Comparison of ENCODE assay signal across 16 cellular contexts in the genomic region with DNA sequence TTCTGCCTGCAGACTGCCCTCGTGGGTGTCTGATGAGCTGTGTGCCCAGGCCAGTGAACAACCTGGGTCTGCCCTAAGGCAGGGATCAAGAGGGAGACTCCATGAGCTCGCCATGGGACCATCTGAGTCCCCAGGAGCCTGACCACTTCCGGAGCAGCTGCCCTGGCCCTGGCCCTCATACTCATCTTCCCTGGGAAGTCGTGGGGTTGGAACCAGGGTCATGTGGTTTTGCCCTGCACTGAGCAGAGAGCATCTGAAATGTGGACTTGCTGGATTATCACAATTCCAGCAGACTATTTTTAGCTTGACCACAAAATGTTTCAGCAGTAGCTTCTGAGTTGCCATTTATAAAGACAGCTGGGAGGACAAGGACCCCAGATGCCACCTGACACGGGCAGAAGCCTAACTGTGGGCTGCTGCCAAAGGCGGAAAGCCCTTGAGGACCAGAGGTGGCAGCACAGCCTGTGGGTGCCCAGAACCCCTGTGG. TPM values are rescaled to one million over a fixed set of nuclear protein-coding genes. Genes with fewer than 3 reads are reported as not detected.
DNase-seq lines count a peak whose midpoint lies in the region; ATAC-seq, FAIRE-seq and TF ChIP-seq lines count a peak whose summit lies in the region.
"Had no signal": no experiment of that assay in that cellular context is flagged by ENCODE, and none has a peak within 500 bp of the region (broad histone marks: within the 10 kb centered on the region; RNA-seq: fewer than 3 reads in every experiment).

No MANE protein-coding gene starts in this region.

- H3K27ac ChIP-seq in GM23338 (ENCODE audit: low read depth), result 0 out of 2 replicates have a peak overlapping the region, but pooled peaks have one; percentile 19
- peak overlapping the region; percentile 72 to 88 (median 84) for H3K27ac ChIP-seq in gastrocnemius medialis
- no peak overlapping the region for H3K27ac ChIP-seq in suprapubic skin
- H3K27ac ChIP-seq: coronary artery, foreskin keratinocyte, tibial nerve had no signal

- 75% methylated on average over 2 of the region's 6 CpGs for WGBS in suprapubic skin

- intact Hi-C loops in gastrocnemius medialis (cut with DNase I; ENCODE audit: low total_unique reads), result no loop called here

- in situ Hi-C loops in gastrocnemius medialis (cut with MboI; ENCODE audit: low sequenced_read_pairs in 4 of 4), result no loop called here

- no peak overlapping the region for H3K4me2 ChIP-seq in GM23338

- H3F3A ChIP-seq in GM23338 (replicated peaks; ENCODE audit: low read depth), result 0 out of 2 replicates have a peak, but pooled peaks cover 3% of the 10 kb centered on the region

- no peak overlapping the region for H3K4me3 Mint-ChIP-seq in GM23338
- H3K4me3 Mint-ChIP-seq: activated naive CD8-positive, alpha-beta T cell; nephron progenitor cell had no signal

- H3K4me3 ChIP-seq in GM23338, result no peak overlapping the region
- H3K4me3 ChIP-seq in fibroblast of mammary gland (ENCODE audit: control insufficient read depth, low read depth, low read length), result no peak overlapping the region
- no peak overlapping the region for H3K4me3 ChIP-seq in gastrocnemius medialis
- no peak overlapping the region for H3K4me3 ChIP-seq in suprapubic skin
- H3K4me3 ChIP-seq: coronary artery, tibial nerve had no signal

- no peaks in the 10 kb centered on the region for H3K4me1 Mint-ChIP-seq in GM23338

- H3K36me3 ChIP-seq in GM23338 (ENCODE audit: insufficient read depth), result no peaks in the 10 kb centered on the region
- H3K36me3 ChIP-seq in gastrocnemius medialis, result peaks cover 0 to 19% of the 10 kb centered on the region in 2 donors
- H3K36me3 ChIP-seq in suprapubic skin, result peaks cover 51% of the 10 kb centered on the region

- FAIRE-seq in urothelium cell line (lab: Jason Lieb, UNC), result no peak
- FAIRE-seq: HepG2 had no signal

- H3K9me2 ChIP-seq in GM23338 (ENCODE audit: insufficient read depth), result no peaks in the 10 kb centered on the region

- H3K4me1 ChIP-seq in GM23338 (ENCODE audit: insufficient read depth) (no peaks in the 10 kb centered on the region), gastrocnemius medialis (peaks cover 17 to 36% of the 10 kb centered on the region in 2 donors), suprapubic skin (no peaks in the 10 kb centered on the region)
- H3K4me1 ChIP-seq: foreskin keratinocyte had no signal

- no peak for DNase-seq in GM23338 (ENCODE audit: low spot score)
- peak; percentile 25 for DNase-seq in NCI-H1694 treated with DMSO at 0.1 percent for 48 hours (lab: John Stamatoyannopoulos, UW)
- peak; percentile 43 for DNase-seq in fibroblast of mammary gland (ENCODE audit: low read depth)
- DNase-seq in gastrocnemius medialis, result peak; percentile 63 to 88
- DNase-seq in suprapubic skin (ENCODE audit: low spot score in 2 of 2), result no peak
- no peak for DNase-seq in AML-193 (lab: John Stamatoyannopoulos, UW)
- DNase-seq in urothelium cell line (ENCODE audit: low spot score), result no peak
- no peak for DNase-seq in SHP77 (lab: John Stamatoyannopoulos, UW)
- DNase-seq: foreskin keratinocyte, NCI-H2081 treated with DMSO at 0.1 percent for 48 hours, nephron progenitor cell, T1000 had no signal

- peaks cover 8% of the 10 kb centered on the region for H3K36me3 Mint-ChIP-seq in GM23338 (ENCODE audit: low read depth)
- H3K36me3 Mint-ChIP-seq: activated naive CD8-positive, alpha-beta T cell had no signal

- no peak for TF ChIP-seq POLR2A in gastrocnemius medialis (IDR thresholded peaks at IDR 0.05)
- no peak for TF ChIP-seq POLR2A in suprapubic skin (IDR thresholded peaks at IDR 0.05)

- H3K27me3 Mint-ChIP-seq in GM23338 (ENCODE audit: insufficient read depth, low read depth, poor library complexity), result peaks cover 2% of the 10 kb centered on the region
- H3K27me3 Mint-ChIP-seq: activated naive CD8-positive, alpha-beta T cell had no signal

- no peaks in the 10 kb centered on the region for H3K79me2 ChIP-seq in GM23338 (replicated peaks; ENCODE audit: insufficient read depth)

- no peak overlapping the region for H3K27ac Mint-ChIP-seq in GM23338
- H3K27ac Mint-ChIP-seq: activated naive CD8-positive, alpha-beta T cell; nephron progenitor cell had no signal

- H3K27me3 ChIP-seq in GM23338 (ENCODE audit: insufficient read depth) (no peaks in the 10 kb centered on the region), gastrocnemius medialis (no peaks in the 10 kb centered on the region), suprapubic skin (no peaks in the 10 kb centered on the region)
- H3K27me3 ChIP-seq: foreskin keratinocyte, tibial nerve had no signal

- ATAC-seq in GM23338, result no peak
- peak; percentile 89 to 96 for ATAC-seq in gastrocnemius medialis
- ATAC-seq: foreskin keratinocyte, HepG2 had no signal

- no peak overlapping the region for H2AFZ ChIP-seq in GM23338

- TF ChIP-seq CTCF in GM23338 (conservative IDR thresholded peaks at IDR 0.05; ENCODE audit: low read depth in 2 of 2) (no peak), fibroblast of mammary gland (conservative IDR thresholded peaks at IDR 0.05; ENCODE audit: control insufficient read depth, insufficient read depth, low read depth, low read length) (no peak), gastrocnemius medialis (IDR thresholded peaks at IDR 0.05 in 4 of 5, conservative IDR thresholded peaks at IDR 0.05 in 1 of 5) (peak in 4 of 5 experiments; percentile 7 to 51 (median 28)), suprapubic skin (IDR thresholded peaks at IDR 0.05) (no peak)

- H4K20me1 ChIP-seq in GM23338 (replicated peaks; ENCODE audit: insufficient read depth), result no peaks in the 10 kb centered on the region

- TF ChIP-seq EP300 in suprapubic skin (IDR thresholded peaks at IDR 0.05), result no peak

- H3K9me3 Mint-ChIP-seq in GM23338, result no peaks in the 10 kb centered on the region
- H3K9me3 Mint-ChIP-seq: nephron progenitor cell had no signal

- H3K9me3 ChIP-seq in gastrocnemius medialis (no peaks in the 10 kb centered on the region), suprapubic skin (no peaks in the 10 kb centered on the region)
- H3K9me3 ChIP-seq: tibial nerve had no signal

TF ChIP-seq in GM23338, 12 proteins besides CTCF, POLR2A, EP300 and RAD21 (continues in another document):
- TF ChIP-seq, protein P1, sequence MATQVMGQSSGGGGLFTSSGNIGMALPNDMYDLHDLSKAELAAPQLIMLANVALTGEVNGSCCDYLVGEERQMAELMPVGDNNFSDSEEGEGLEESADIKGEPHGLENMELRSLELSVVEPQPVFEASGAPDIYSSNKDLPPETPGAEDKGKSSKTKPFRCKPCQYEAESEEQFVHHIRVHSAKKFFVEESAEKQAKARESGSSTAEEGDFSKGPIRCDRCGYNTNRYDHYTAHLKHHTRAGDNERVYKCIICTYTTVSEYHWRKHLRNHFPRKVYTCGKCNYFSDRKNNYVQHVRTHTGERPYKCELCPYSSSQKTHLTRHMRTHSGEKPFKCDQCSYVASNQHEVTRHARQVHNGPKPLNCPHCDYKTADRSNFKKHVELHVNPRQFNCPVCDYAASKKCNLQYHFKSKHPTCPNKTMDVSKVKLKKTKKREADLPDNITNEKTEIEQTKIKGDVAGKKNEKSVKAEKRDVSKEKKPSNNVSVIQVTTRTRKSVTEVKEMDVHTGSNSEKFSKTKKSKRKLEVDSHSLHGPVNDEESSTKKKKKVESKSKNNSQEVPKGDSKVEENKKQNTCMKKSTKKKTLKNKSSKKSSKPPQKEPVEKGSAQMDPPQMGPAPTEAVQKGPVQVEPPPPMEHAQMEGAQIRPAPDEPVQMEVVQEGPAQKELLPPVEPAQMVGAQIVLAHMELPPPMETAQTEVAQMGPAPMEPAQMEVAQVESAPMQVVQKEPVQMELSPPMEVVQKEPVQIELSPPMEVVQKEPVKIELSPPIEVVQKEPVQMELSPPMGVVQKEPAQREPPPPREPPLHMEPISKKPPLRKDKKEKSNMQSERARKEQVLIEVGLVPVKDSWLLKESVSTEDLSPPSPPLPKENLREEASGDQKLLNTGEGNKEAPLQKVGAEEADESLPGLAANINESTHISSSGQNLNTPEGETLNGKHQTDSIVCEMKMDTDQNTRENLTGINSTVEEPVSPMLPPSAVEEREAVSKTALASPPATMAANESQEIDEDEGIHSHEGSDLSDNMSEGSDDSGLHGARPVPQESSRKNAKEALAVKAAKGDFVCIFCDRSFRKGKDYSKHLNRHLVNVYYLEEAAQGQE (IDR thresholded peaks at IDR 0.05; ENCODE audit: unreplicated experiment), result no peak
- TF ChIP-seq CREB1 (CRISPR knock-in tag; IDR thresholded peaks at IDR 0.05; ENCODE audit: low read depth), result no peak
- no peak for TF ChIP-seq STAT1 (IDR thresholded peaks at IDR 0.05; ENCODE audit: unreplicated experiment)
- no peak for TF ChIP-seq EZH2phosphoT487 (IDR thresholded peaks at IDR 0.05; ENCODE audit: unreplicated experiment)
- no peak for TF ChIP-seq ZNF331 (CRISPR knock-in tag; IDR thresholded peaks at IDR 0.05; ENCODE audit: low read depth)
- no peak for TF ChIP-seq EZH2 (IDR thresholded peaks at IDR 0.05; ENCODE audit: low read depth, unreplicated experiment)
- no peak for TF ChIP-seq POLR2AphosphoS5 (IDR thresholded peaks at IDR 0.05; ENCODE audit: low read depth)
- no peak for TF ChIP-seq ETS1 (IDR thresholded peaks at IDR 0.05)
- no peak for TF ChIP-seq ZNF114 (CRISPR knock-in tag; IDR thresholded peaks at IDR 0.05)

RNA-seq across cellular contexts. Expression of gene BTBD6, which starts 6.7 kb away (rescaled TPM):
- total RNA-seq in GM23338 (2014; rRNA removed; shearing (Covaris generic)), result 11.6 and 12.1 TPM in 2 replicates
- 2.2 and 3.2 TPM in 2 replicates for polyA plus RNA-seq in GM23338 (2016; fragmentation: Nextera tagmentation; extraction: Ambion mirVana)
- total RNA-seq in gastrocnemius medialis (10 to 100 TPM; 48.4 to 85.9 (median 53.6) TPM), suprapubic skin (10 to 100 TPM; 38.9 to 63.7 (median 58.6) TPM)
- total RNA-seq: HepG2 had no signal
- polyA plus RNA-seq: HepG2 had no signal

RNA-seq across cellular contexts. Expression of gene BRF1, which starts 45.7 kb away (rescaled TPM):
- 27.8 and 29.9 TPM in 2 replicates for total RNA-seq in GM23338 (2014; rRNA removed; shearing (Covaris generic))
- polyA plus RNA-seq in GM23338 (2016; fragmentation: Nextera tagmentation; extraction: Ambion mirVana), result 7.6 and 8.6 TPM in 2 replicates
- total RNA-seq in gastrocnemius medialis, result 10 to 100 TPM; 19.5 to 27.4 (median 21.4) TPM
- total RNA-seq in suprapubic skin, result 100 to 1,000 TPM in 1 of 4 donors, 10 to 100 TPM in 3; 37.9 to 102 (median 52.5) TPM

RNA-seq across cellular contexts. Expression of gene PACS2, which starts 59.5 kb away (rescaled TPM):
- 67.7 and 79.0 TPM in 2 replicates for total RNA-seq in GM23338 (2014; rRNA removed; shearing (Covaris generic))
- 22.5 and 27.5 TPM in 2 replicates for polyA plus RNA-seq in GM23338 (2016; fragmentation: Nextera tagmentation; extraction: Ambion mirVana)
- 100 to 1,000 TPM in 1 of 4 donors, 10 to 100 TPM in 3; 81.0 to 115 (median 93.1) TPM for total RNA-seq in gastrocnemius medialis
- total RNA-seq in suprapubic skin, result 100 to 1,000 TPM in 1 of 4 donors, 10 to 100 TPM in 3; 41.9 to 100 (median 66.6) TPM

Comparison
In these comparisons a context has a peak if more than half of its experiments do, and no peak if none do; other contexts are left out.
1. DNase-seq: peak in NCI-H1694 treated with DMSO at 0.1 percent for 48 hours (single experiment), fibroblast of mammary gland (single experiment) and gastrocnemius medialis (2 of 2); none in GM23338 (single experiment), suprapubic skin (0 of 2), AML-193 (0 of 2), urothelium cell line (single experiment) and SHP77 (0 of 2).
2. CTCF ChIP-seq: peak in gastrocnemius medialis (4 of 5); none in GM23338 (0 of 2), fibroblast of mammary gland (single experiment) and suprapubic skin (0 of 2).